Comparison of ENCODE assay signal across 8 cellular contexts in genomic region chr5:179679014-179679674, GRCh38. TPM values are rescaled to one million over a fixed set of nuclear protein-coding genes. Genes with fewer than 3 reads are reported as not detected.
A peak's percentile ranks its signal among the peaks of the same experiment; 100 is the strongest.
DNase-seq lines count a peak whose midpoint lies in the region; ATAC-seq and TF ChIP-seq lines count a peak whose summit lies in the region.

No MANE protein-coding gene starts in this region.

- no peaks in the 10 kb centered on the region for H3K9me3 Mint-ChIP-seq in activated T-cell treated with anti-CD3 and anti-CD28 coated beads, Interleukin-2, amount 50 U/mL, for 72 hours
- no peaks in the 10 kb centered on the region for H3K9me3 Mint-ChIP-seq in natural killer cell
- H3K9me3 Mint-ChIP-seq in stimulated activated naive CD8-positive, alpha-beta T cell treated with anti-CD3 and anti-CD28 coated beads, Interleukin-15, Interleukin-2, amounts not matched to agents 100 ng/mL and 50 ng/mL, for 24 hours = peaks cover 4% of the 10 kb centered on the region

- ATAC-seq in HG02588 (IDR thresholded peaks at IDR 0.05; ENCODE audit: unreplicated experiment) (peak; percentile 25), natural killer cell (peak; percentile 45 to 60 (median 47)), HG02870 (IDR thresholded peaks at IDR 0.05; ENCODE audit: unreplicated experiment) (no peak)
- ATAC-seq in activated T-cell treated with anti-CD3 and anti-CD28 coated beads, Interleukin-2, amount 50 U/mL, for 72 hours (replicated peaks in 1 of 2) = peak; percentile 60 to 63

- peaks cover 48% of the 10 kb centered on the region for H3K4me1 Mint-ChIP-seq in activated T-cell treated with anti-CD3 and anti-CD28 coated beads, Interleukin-2, amount 50 U/mL, for 72 hours (ENCODE audit: low read depth)
- peaks cover 28 to 30% of the 10 kb centered on the region in 2 donors for H3K4me1 Mint-ChIP-seq in natural killer cell
- H3K4me1 Mint-ChIP-seq in stimulated activated naive CD8-positive, alpha-beta T cell treated with anti-CD3 and anti-CD28 coated beads, Interleukin-15, Interleukin-2, amounts not matched to agents 100 ng/mL and 50 ng/mL, for 24 hours (ENCODE audit: low read depth) = peaks cover 35% of the 10 kb centered on the region

- H3K4me3 Mint-ChIP-seq in activated T-cell treated with anti-CD3 and anti-CD28 coated beads, Interleukin-2, amount 50 U/mL, for 72 hours = peak overlapping the region; percentile 96 to 99
- peak overlapping the region; percentile 98 for H3K4me3 Mint-ChIP-seq in natural killer cell
- H3K4me3 Mint-ChIP-seq in stimulated activated naive CD8-positive, alpha-beta T cell treated with anti-CD3 and anti-CD28 coated beads, Interleukin-15, Interleukin-2, amounts not matched to agents 100 ng/mL and 50 ng/mL, for 24 hours = peak overlapping the region; percentile 97

- peak overlapping the region; percentile 91 for H3K4me3 ChIP-seq in fibroblast of mammary gland (ENCODE audit: control insufficient read depth, low read depth, low read length)

- peak overlapping the region; percentile 96 for H3K27ac Mint-ChIP-seq in activated T-cell treated with anti-CD3 and anti-CD28 coated beads, Interleukin-2, amount 50 U/mL, for 72 hours
- peak overlapping the region; percentile 94 to 100 for H3K27ac Mint-ChIP-seq in natural killer cell
- H3K27ac Mint-ChIP-seq in stimulated activated naive CD8-positive, alpha-beta T cell treated with anti-CD3 and anti-CD28 coated beads, Interleukin-15, Interleukin-2, amounts not matched to agents 100 ng/mL and 50 ng/mL, for 24 hours = peak overlapping the region; percentile 94

- DNase-seq in EL (peak; percentile 49), NCI-H345 treated with DMSO at 0.1 percent for 48 hours (lab: John Stamatoyannopoulos, UW; ENCODE audit: unreplicated experiment) (peak; percentile 48), fibroblast of mammary gland (ENCODE audit: low read depth) (peak; percentile 68), natural killer cell (peak; percentile 70)
- DNase-seq in activated T-cell treated with anti-CD3 and anti-CD28 coated beads, Interleukin-2, amount 50 U/mL, for 72 hours = peak; percentile 85 to 87

- no peaks in the 10 kb centered on the region for H3K27me3 Mint-ChIP-seq in activated T-cell treated with anti-CD3 and anti-CD28 coated beads, Interleukin-2, amount 50 U/mL, for 72 hours (ENCODE audit: low read depth)
- no peaks in the 10 kb centered on the region for H3K27me3 Mint-ChIP-seq in natural killer cell (ENCODE audit: low read depth in 2 of 2)
- no peaks in the 10 kb centered on the region for H3K27me3 Mint-ChIP-seq in stimulated activated naive CD8-positive, alpha-beta T cell treated with anti-CD3 and anti-CD28 coated beads, Interleukin-15, Interleukin-2, amounts not matched to agents 100 ng/mL and 50 ng/mL, for 24 hours

- TF ChIP-seq CTCF in fibroblast of mammary gland (conservative IDR thresholded peaks at IDR 0.05; ENCODE audit: control insufficient read depth, insufficient read depth, low read depth, low read length) (peak; percentile 23), natural killer cell (IDR thresholded peaks at IDR 0.05) (peak; percentile 34)

- peaks cover 6 to 13% of the 10 kb centered on the region in 2 donors for H3K36me3 Mint-ChIP-seq in activated T-cell treated with anti-CD3 and anti-CD28 coated beads, Interleukin-2, amount 50 U/mL, for 72 hours (ENCODE audit: insufficient read depth in 2 of 2)
- H3K36me3 Mint-ChIP-seq in natural killer cell = no peaks in the 10 kb centered on the region
- peaks cover 33% of the 10 kb centered on the region for H3K36me3 Mint-ChIP-seq in stimulated activated naive CD8-positive, alpha-beta T cell treated with anti-CD3 and anti-CD28 coated beads, Interleukin-15, Interleukin-2, amounts not matched to agents 100 ng/mL and 50 ng/mL, for 24 hours (ENCODE audit: low read depth)

- intact Hi-C loops in natural killer cell (cut with micrococcal nuclease) = loop anchor here (2.0 kb wide), 1 partner anchor 54 kb away; the partner anchor contains the start of gene MAML1

RNA-seq across cellular contexts. Expression of gene CBY3, which starts 1.7 kb away (rescaled TPM):
- total RNA-seq in activated T-cell treated with anti-CD3 and anti-CD28 coated beads, Interleukin-2, amount 50 U/mL, for 72 hours = under 1 TPM in 1 of 2 donors, not detected in 1; 0.44 TPM
- total RNA-seq in natural killer cell = not detected

RNA-seq across cellular contexts. Expression of gene CANX, which starts 19.6 kb away (rescaled TPM):
- 100 to 1,000 TPM; 572 to 714 TPM for total RNA-seq in activated T-cell treated with anti-CD3 and anti-CD28 coated beads, Interleukin-2, amount 50 U/mL, for 72 hours
- 100 to 1,000 TPM; 233 to 291 (median 260) TPM for total RNA-seq in natural killer cell

RNA-seq across cellular contexts. Expression of gene MAML1, which starts 53.5 kb away (rescaled TPM):
- total RNA-seq in activated T-cell treated with anti-CD3 and anti-CD28 coated beads, Interleukin-2, amount 50 U/mL, for 72 hours = 10 to 100 TPM; 26.9 to 28.0 TPM
- 10 to 100 TPM; 28.8 to 45.4 (median 37.6) TPM for total RNA-seq in natural killer cell

RNA-seq across cellular contexts. Expression of gene HNRNPH1, which starts 55.7 kb away (rescaled TPM):
- 100 to 1,000 TPM; 805 to 958 TPM for total RNA-seq in activated T-cell treated with anti-CD3 and anti-CD28 coated beads, Interleukin-2, amount 50 U/mL, for 72 hours
- 1,000 to 10,000 TPM; 1,749 to 2,212 (median 1,853) TPM for total RNA-seq in natural killer cell
